Comparison of ENCODE assay signal across 13 cellular contexts in genomic region chr12:122878780-122879612, GRCh38. TPM values are rescaled to one million over a fixed set of nuclear protein-coding genes. Genes with fewer than 3 reads are reported as not detected.
DNase-seq lines count a peak whose midpoint lies in the region; ATAC-seq and TF ChIP-seq lines count a peak whose summit lies in the region.
"Had no signal": no experiment of that assay in that cellular context is flagged by ENCODE, and none has a peak within 500 bp of the region (broad histone marks: within the 10 kb centered on the region; RNA-seq: fewer than 3 reads in every experiment).

No MANE protein-coding gene starts in this region.

- H3K36me3 ChIP-seq in colonic mucosa: no peaks in the 10 kb centered on the region

- H3K4me3 ChIP-seq in colonic mucosa: no peak overlapping the region

- H3K36me3 Mint-ChIP-seq in nephron progenitor cell (ENCODE audit: low read depth): peaks cover 5% of the 10 kb centered on the region

- peaks cover 22% of the 10 kb centered on the region for H3K4me1 ChIP-seq in colonic mucosa

- intact Hi-C loops in colonic mucosa (cut with DNase I): no loop called here

- H3K27me3 ChIP-seq in colonic mucosa: no peaks in the 10 kb centered on the region

- no peak overlapping the region for H3K27ac ChIP-seq in colonic mucosa

- no peak for DNase-seq in stimulated activated naive CD8-positive, alpha-beta T cell treated with anti-CD3 and anti-CD28 coated beads, Interleukin-15, amount 100 ng/mL, for 72 hours
- DNase-seq in stimulated activated naive CD8-positive, alpha-beta T cell treated with anti-CD3 and anti-CD28 coated beads, Interleukin-15, Interleukin-2, amounts not matched to agents 100 U/mL and 50 U/mL, for 24 hours: no peak
- DNase-seq in colonic mucosa: no peak
- DNase-seq in nephron progenitor cell: no peak
- no peak for DNase-seq in stimulated activated CD4-positive, alpha-beta T cell treated with anti-CD3 and anti-CD28 coated beads, Interleukin-2, amount 100 ng/mL, for 24 hours
- DNase-seq in activated naive CD4-positive, alpha-beta T cell treated with anti-CD3 and anti-CD28 coated beads, Interleukin-2, amount 50 U/mL, for 16 hours: no peak
- DNase-seq: activated CD4-positive, alpha-beta T cell treated with anti-CD3 and anti-CD28 coated beads for 4 hours; NCI-H1092 treated with DMSO at 0.1 percent for 48 hours; NCI-H2227 treated with DMSO at 0.1 percent for 48 hours; occipital lobe had no signal

- peaks cover 9% of the 10 kb centered on the region for H3K27me3 Mint-ChIP-seq in stimulated activated naive CD8-positive, alpha-beta T cell treated with anti-CD3 and anti-CD28 coated beads, Interleukin-15, amount 100 ng/mL, for 72 hours
- peaks cover 17% of the 10 kb centered on the region for H3K27me3 Mint-ChIP-seq in nephron progenitor cell (ENCODE audit: low read depth, poor library complexity)
- H3K27me3 Mint-ChIP-seq: type B pancreatic cell had no signal

- H3K4me1 Mint-ChIP-seq in stimulated activated naive CD8-positive, alpha-beta T cell treated with anti-CD3 and anti-CD28 coated beads, Interleukin-15, amount 100 ng/mL, for 72 hours: peaks cover 99% of the 10 kb centered on the region
- peaks cover 59% of the 10 kb centered on the region for H3K4me1 Mint-ChIP-seq in nephron progenitor cell

- TF ChIP-seq CTCF in colonic mucosa (IDR thresholded peaks at IDR 0.05) (no peak), nephron progenitor cell (IDR thresholded peaks at IDR 0.05) (no peak)

- H3K9ac ChIP-seq in colonic mucosa (ENCODE audit: low read depth in 2 of 2, low read length in 2 of 2): peak overlapping the region; percentile 12 to 31

- no peaks in the 10 kb centered on the region for H3K9me3 ChIP-seq in colonic mucosa

- peaks cover 5 to 7% of the 10 kb centered on the region in 2 donors for H3K9me3 Mint-ChIP-seq in stimulated activated naive CD8-positive, alpha-beta T cell treated with anti-CD3 and anti-CD28 coated beads, Interleukin-15, amount 100 ng/mL, for 72 hours
- H3K9me3 Mint-ChIP-seq in nephron progenitor cell: no peaks in the 10 kb centered on the region
- H3K9me3 Mint-ChIP-seq: type B pancreatic cell had no signal

- no peak for ATAC-seq in stimulated activated naive CD8-positive, alpha-beta T cell treated with anti-CD3 and anti-CD28 coated beads, Interleukin-15, amount 100 ng/mL, for 72 hours
- no peak for ATAC-seq in stimulated activated naive CD8-positive, alpha-beta T cell treated with anti-CD3 and anti-CD28 coated beads, Interleukin-15, Interleukin-2, amounts not matched to agents 100 U/mL and 50 U/mL, for 24 hours
- no peak for ATAC-seq in GM21723 (IDR thresholded peaks at IDR 0.05; ENCODE audit: unreplicated experiment)
- ATAC-seq in GM18870 (IDR thresholded peaks at IDR 0.05; ENCODE audit: unreplicated experiment): no peak

- H3K4me3 Mint-ChIP-seq in stimulated activated naive CD8-positive, alpha-beta T cell treated with anti-CD3 and anti-CD28 coated beads, Interleukin-15, amount 100 ng/mL, for 72 hours: peak overlapping the region; percentile 33 to 41
- H3K4me3 Mint-ChIP-seq in nephron progenitor cell: no peak overlapping the region
- H3K4me3 Mint-ChIP-seq: type B pancreatic cell had no signal

- H3K27ac Mint-ChIP-seq in stimulated activated naive CD8-positive, alpha-beta T cell treated with anti-CD3 and anti-CD28 coated beads, Interleukin-15, amount 100 ng/mL, for 72 hours: peak overlapping the region in 1 of 2 donors; percentile 53
- peak overlapping the region; percentile 30 for H3K27ac Mint-ChIP-seq in nephron progenitor cell
- H3K27ac Mint-ChIP-seq: type B pancreatic cell had no signal

RNA-seq across cellular contexts. Expression of gene VPS37B, which starts 16.9 kb away (rescaled TPM):
- total RNA-seq in colonic mucosa: 10 to 100 TPM; 64.8 to 73.5 TPM

RNA-seq across cellular contexts. Expression of gene HIP1R, which starts 43.7 kb away (rescaled TPM):
- 10 to 100 TPM; 42.6 to 74.2 TPM for total RNA-seq in colonic mucosa
